In the genomic region with DNA sequence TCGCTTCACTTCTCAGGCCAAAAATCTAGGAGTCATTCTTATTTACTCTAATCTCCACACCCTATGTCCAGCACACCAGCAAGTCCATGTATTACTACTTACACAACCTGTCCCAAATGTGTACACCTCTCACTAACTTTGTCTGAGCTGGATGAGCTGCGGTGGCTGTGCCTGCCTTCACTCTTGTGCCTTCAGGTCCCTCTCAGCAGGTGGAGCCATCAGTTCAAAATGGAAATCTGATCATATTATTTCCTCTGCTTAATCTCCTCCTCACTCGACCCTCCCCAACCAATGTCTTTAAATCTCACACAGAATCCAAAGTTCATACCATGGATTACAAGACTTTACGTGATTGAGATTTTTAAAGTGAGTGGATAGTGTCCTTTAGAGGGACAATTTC, we compare ENCODE assay signal across 18 cellular contexts.
DNase-seq lines count a peak whose midpoint lies in the region; ATAC-seq, FAIRE-seq and TF ChIP-seq lines count a peak whose summit lies in the region.
"Had no signal": no experiment of that assay in that cellular context is flagged by ENCODE, and none has a peak within 500 bp of the region (broad histone marks: within the 10 kb centered on the region; RNA-seq: fewer than 3 reads in every experiment).

No MANE protein-coding gene starts in this region.

- no peak overlapping the region for H3K4me3 ChIP-seq in A549
- H3K4me3 ChIP-seq in K562: no peak overlapping the region
- H3K4me3 ChIP-seq in H7 (ENCODE audit: insufficient read depth, low read depth, low read length): no peak overlapping the region
- H3K4me3 ChIP-seq: ovary, suprapubic skin had no signal

- no peak overlapping the region for H3K4me3 Mint-ChIP-seq in CD4-positive, alpha-beta T cell

- no peak for TF ChIP-seq POLR2A in A549 (IDR thresholded peaks at IDR 0.05; ENCODE audit: low read length)
- no peak for TF ChIP-seq POLR2A in K562 (conservative IDR thresholded peaks at IDR 0.05)

- H3K9me3 ChIP-seq in A549: no peaks in the 10 kb centered on the region
- no peaks in the 10 kb centered on the region for H3K9me3 ChIP-seq in CD4-positive, alpha-beta T cell (ENCODE audit: control insufficient read depth, low read length)
- H3K9me3 ChIP-seq in K562 (replicated peaks; ENCODE audit: control insufficient read depth, insufficient read depth, low read depth, low read length): no peaks in the 10 kb centered on the region
- H3K9me3 ChIP-seq: ovary, suprapubic skin had no signal

- H3K79me2 ChIP-seq in K562 (ENCODE audit: control insufficient read depth, insufficient read depth, low read length): no peaks in the 10 kb centered on the region

- FAIRE-seq in A549 (lab: Jason Lieb, UNC) (peak; percentile 32), K562 (lab: Jason Lieb, UNC) (peak; percentile 19)
- FAIRE-seq: colon, endothelial cell of umbilical vein, frontal cortex, RCC 7860 had no signal

- peak overlapping the region; percentile 62 for H2AFZ ChIP-seq in K562 (ENCODE audit: low read depth, low read length)

- H3K9me1 ChIP-seq in K562 (ENCODE audit: control insufficient read depth, insufficient read depth, low read length): no peaks in the 10 kb centered on the region

- TF ChIP-seq EP300 in A549 (IDR thresholded peaks at IDR 0.05) (no peak), K562 (IDR thresholded peaks at IDR 0.05; ENCODE audit: low read length) (no peak)

- in situ Hi-C loops in K562 (cut with MboI): no loop called here

- no peak overlapping the region for H3K27ac Mint-ChIP-seq in CD4-positive, alpha-beta T cell

- POLR2A ChIA-PET in A549 (lab: Yijun Ruan, JAX): no interaction called here
- POLR2A ChIA-PET in CD4-positive, alpha-beta T cell (lab: Charles Lee): no interaction called here
- POLR2A ChIA-PET in K562 (lab: Yijun Ruan, JAX): no interaction called here

- H3K4me1 Mint-ChIP-seq in CD4-positive, alpha-beta T cell (ENCODE audit: low read depth): no peaks in the 10 kb centered on the region

- no TSS peak for BruUV-seq in K562 (replicated peaks; lab: Mats Ljungman, UMichigan)

- H3K36me3 ChIP-seq in K562 (ENCODE audit: control insufficient read depth, insufficient read depth, low read length) (no peaks in the 10 kb centered on the region), H7 (replicated peaks; ENCODE audit: control insufficient read depth, insufficient read depth, low read length) (no peaks in the 10 kb centered on the region)
- H3K36me3 ChIP-seq: ovary, suprapubic skin had no signal

- no peaks in the 10 kb centered on the region for H4K20me1 ChIP-seq in K562 (replicated peaks; ENCODE audit: control insufficient read depth, insufficient read depth, low read length)

- peaks cover 27% of the 10 kb centered on the region for H3K27me3 Mint-ChIP-seq in CD4-positive, alpha-beta T cell

- TF ChIP-seq CTCF in A549 (IDR thresholded peaks at IDR 0.05): no peak
- peak; percentile 47 for TF ChIP-seq CTCF in CD4-positive, alpha-beta T cell (IDR thresholded peaks at IDR 0.05)
- TF ChIP-seq CTCF in K562 (IDR thresholded peaks at IDR 0.05 in 2 of 3, conservative IDR thresholded peaks at IDR 0.05 in 1 of 3; ENCODE audit: insufficient read depth in 2 of 3, low read depth in 1 of 3, low read length in 3 of 3): peak; percentile 19 to 46 (median 35); a peak in 4 of 6 replicates

- H3K27ac ChIP-seq in A549 (no peak overlapping the region), K562 (ENCODE audit: extremely low read depth, low read depth, low read length) (no peak overlapping the region)
- H3K27ac ChIP-seq in CD4-positive, alpha-beta T cell (ENCODE audit: low read depth, low read length): no peak overlapping the region
- H3K27ac ChIP-seq: ovary, suprapubic skin had no signal

- no peaks in the 10 kb centered on the region for H3K4me1 ChIP-seq in A549
- peaks cover 0 to 2% of the 10 kb centered on the region in 2 experiments; a peak in 2 of 5 replicates for H3K4me1 ChIP-seq in K562 (replicated peaks in 1 of 2; ENCODE audit: control insufficient read depth in 2 of 2, insufficient read depth in 2 of 2, low read length in 2 of 2)
- H3K4me1 ChIP-seq: suprapubic skin had no signal

- no peaks in the 10 kb centered on the region for H3K36me3 Mint-ChIP-seq in CD4-positive, alpha-beta T cell (ENCODE audit: low read depth)

- intact Hi-C loops in CD4-positive, alpha-beta T cell (cut with DNase I, micrococcal nuclease): loop anchor here in 1 of 2 experiments (2.0 kb wide), 1 partner anchor 67 kb away; no protein-coding TSS in a partner anchor
- intact Hi-C loops in K562 (cut with micrococcal nuclease): no loop called here

- H3K4me2 ChIP-seq in A549: no peak overlapping the region
- H3K4me2 ChIP-seq in K562 (ENCODE audit: insufficient read depth, low read length): peak overlapping the region; percentile 19

- ATAC-seq in A549 (peak in 1 of 2 experiments; percentile 48; a peak in 1 of 6 replicates), GM21576 (IDR thresholded peaks at IDR 0.05; ENCODE audit: unreplicated experiment) (peak; percentile 46), K562 (peak; percentile 63), HG02884 (IDR thresholded peaks at IDR 0.05; ENCODE audit: unreplicated experiment) (no peak)
- ATAC-seq in CD4-positive, alpha-beta T cell (ENCODE audit: poor library complexity): peak; percentile 39

- no peaks in the 10 kb centered on the region for H3K9me3 Mint-ChIP-seq in CD4-positive, alpha-beta T cell

- WGBS in A549 (ENCODE audit: missing lambda C conversion rate): 34% methylated on average over 4 of the region's 4 CpGs
- 18% methylated on average over 4 of the region's 4 CpGs for WGBS in K562 (ENCODE audit: insufficient coverage, low coverage, missing lambda C conversion rate)

- CTCF ChIA-PET in A549 (lab: Yijun Ruan, JAX) (no interaction called here), K562 (lab: Yijun Ruan, JAX; ENCODE audit: low intra/inter-chr PET ratio) (interaction anchor here (0.6 to 1.4 kb wide), 2 partner anchors 37 to 38 kb away, joined by 4 to 5 read pairs; no protein-coding TSS in a partner anchor)
- CTCF ChIA-PET in CD4-positive, alpha-beta T cell (lab: Charles Lee): interaction anchor here (0.9 kb wide), 1 partner anchor 38 kb away, joined by 3 read pairs; no protein-coding TSS in a partner anchor

- TF ChIP-seq RAD21 in A549 (conservative IDR thresholded peaks at IDR 0.05 in 1 of 2, IDR thresholded peaks at IDR 0.05 in 1 of 2): peak in 1 of 2 experiments; percentile 16; a peak in 1 of 5 replicates
- TF ChIP-seq RAD21 in K562 (CRISPR knock-in tag; conservative IDR thresholded peaks at IDR 0.05 in 1 of 2, IDR thresholded peaks at IDR 0.05 in 1 of 2): peak in 1 of 2 experiments; percentile 48; a peak in 2 of 4 replicates

- H3K9ac ChIP-seq in K562 (ENCODE audit: insufficient read depth in 1 of 2, low read depth in 2 of 2, low read length in 2 of 2): no peak overlapping the region

- H3K27me3 ChIP-seq in CD4-positive, alpha-beta T cell (ENCODE audit: control insufficient read depth, insufficient read depth, low read length): no peaks in the 10 kb centered on the region
- H3K27me3 ChIP-seq in K562 (ENCODE audit: control insufficient read depth in 2 of 2, insufficient read depth in 2 of 2, low read length in 2 of 2) (no peaks in the 10 kb centered on the region), H7 (ENCODE audit: control insufficient read depth, insufficient read depth, low read length) (no peaks in the 10 kb centered on the region)
- H3K27me3 ChIP-seq: ovary, suprapubic skin had no signal

- DNase-seq in A549 (ENCODE audit: low read depth in 1 of 2, low spot score in 1 of 2) (no peak), K562 (ENCODE audit: extremely low read depth in 1 of 4, low spot score in 3 of 4) (no peak), H7 (no peak)
- DNase-seq in CD4-positive, alpha-beta T cell: peak in 3 of 10 experiments; percentile 3 to 17 (median 9)
- DNase-seq in activated CD4-positive, CD25-positive, alpha-beta regulatory T cell (lab: John Stamatoyannopoulos, UW): no peak
- DNase-seq: activated effector memory CD4-positive, alpha-beta T cell treated with anti-CD3 and anti-CD28 coated beads, Interleukin-2, amount 50 U/mL, for 16 hours; aorta; HCEC 1CT; NCI-H1930; NCI-H510A treated with DMSO at 0.1 percent for 48 hours; ovary had no signal

TF ChIP-seq in A549, 52 proteins besides CTCF, POLR2A, EP300 and RAD21 (continues in another document):
- TF ChIP-seq ESRRA (IDR thresholded peaks at IDR 0.05; ENCODE audit: borderline replicate concordance, low read length) (no peak), POLR2AphosphoS2 (conservative IDR thresholded peaks at IDR 0.05; ENCODE audit: low read length) (no peak), TP53 (CRISPR knock-in tag; IDR thresholded peaks at IDR 0.05) (no peak), RCOR1 (IDR thresholded peaks at IDR 0.05; ENCODE audit: low read depth, low read length) (no peak), CEBPB (IDR thresholded peaks at IDR 0.05) (no peak), ZFP36 (IDR thresholded peaks at IDR 0.05; ENCODE audit: borderline replicate concordance, partially characterized antibody) (no peak)
- TF ChIP-seq, protein P1, sequence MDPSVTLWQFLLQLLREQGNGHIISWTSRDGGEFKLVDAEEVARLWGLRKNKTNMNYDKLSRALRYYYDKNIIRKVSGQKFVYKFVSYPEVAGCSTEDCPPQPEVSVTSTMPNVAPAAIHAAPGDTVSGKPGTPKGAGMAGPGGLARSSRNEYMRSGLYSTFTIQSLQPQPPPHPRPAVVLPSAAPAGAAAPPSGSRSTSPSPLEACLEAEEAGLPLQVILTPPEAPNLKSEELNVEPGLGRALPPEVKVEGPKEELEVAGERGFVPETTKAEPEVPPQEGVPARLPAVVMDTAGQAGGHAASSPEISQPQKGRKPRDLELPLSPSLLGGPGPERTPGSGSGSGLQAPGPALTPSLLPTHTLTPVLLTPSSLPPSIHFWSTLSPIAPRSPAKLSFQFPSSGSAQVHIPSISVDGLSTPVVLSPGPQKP (IDR thresholded peaks at IDR 0.05; ENCODE audit: low read depth, low read length): no peak

TF ChIP-seq in K562, 482 proteins besides CTCF, POLR2A, EP300 and RAD21 (continues in another document):
- no peak for TF ChIP-seq HDGF (IDR thresholded peaks at IDR 0.05)
- TF ChIP-seq SP1 (CRISPR knock-in tag; IDR thresholded peaks at IDR 0.05): no peak
- no peak for TF ChIP-seq KLF16 (IDR thresholded peaks at IDR 0.05)
- no peak for TF ChIP-seq FUS (optimal IDR thresholded peaks at IDR 0.05; ENCODE audit: low read depth, low read length)
- no peak for TF ChIP-seq GTF2F1 (IDR thresholded peaks at IDR 0.05; ENCODE audit: low read depth, low read length)
- TF ChIP-seq PHF8 (IDR thresholded peaks at IDR 0.05; ENCODE audit: borderline replicate concordance, low read length): no peak

Comparison
In these comparisons a context has a peak if more than half of its experiments do, and no peak if none do; other contexts are left out.
1. Of the 35 proteins assayed by ChIP-seq in both K562 and A549: peak only in K562: CTCF; only in A549: none; in both: none; in neither: 33; mixed calls (peak in some experiments, not most) for 1.